Comparison of ENCODE assay signal across 24 cellular contexts in genomic region chr12:9348906-9349518, GRCh38.
A peak's percentile ranks its signal among the peaks of the same experiment; 100 is the strongest.
DNase-seq lines count a peak whose midpoint lies in the region; ATAC-seq, FAIRE-seq and TF ChIP-seq lines count a peak whose summit lies in the region.
"Had no signal": no experiment of that assay in that cellular context is flagged by ENCODE, and none has a peak within 500 bp of the region (broad histone marks: within the 10 kb centered on the region; RNA-seq: fewer than 3 reads in every experiment).

No MANE protein-coding gene starts in this region.

- intact Hi-C loops in MCF 10A (cut with micrococcal nuclease) = no loop called here
- intact Hi-C loops in breast epithelium (cut with DNase I; ENCODE audit: low total_unique reads) = no loop called here
- intact Hi-C loops in naive thymus-derived CD4-positive, alpha-beta T cell (cut with micrococcal nuclease) = no loop called here

- H3K4me1 ChIP-seq in breast epithelium = no peaks in the 10 kb centered on the region
- peaks cover 7 to 9% of the 10 kb centered on the region in 2 donors for H3K4me1 ChIP-seq in naive thymus-derived CD4-positive, alpha-beta T cell (ENCODE audit: control insufficient read depth in 2 of 2, insufficient read depth in 2 of 2, low read length in 2 of 2)
- H3K4me1 ChIP-seq: BE2C had no signal

- H3K36me3 ChIP-seq in breast epithelium = no peaks in the 10 kb centered on the region
- no peaks in the 10 kb centered on the region for H3K36me3 ChIP-seq in naive thymus-derived CD4-positive, alpha-beta T cell (ENCODE audit: control insufficient read depth in 2 of 3, insufficient read depth in 3 of 3, low read length in 3 of 3)
- H3K36me3 ChIP-seq: BE2C had no signal

- peaks cover 21% of the 10 kb centered on the region for H3K4me1 Mint-ChIP-seq in MCF 10A (ENCODE audit: insufficient read depth, unreplicated experiment)
- H3K4me1 Mint-ChIP-seq in naive thymus-derived CD4-positive, alpha-beta T cell = peaks cover 8 to 41% (median 20%) of the 10 kb centered on the region in 7 donors
- H3K4me1 Mint-ChIP-seq: GM23338 had no signal

- ATAC-seq in naive thymus-derived CD4-positive, alpha-beta T cell = no peak
- no peak for ATAC-seq in HG03571 (IDR thresholded peaks at IDR 0.05; ENCODE audit: unreplicated experiment)
- ATAC-seq: GM12878, GM23338, HCT116 had no signal

- no TSS peak for BruUV-seq in MCF 10A (replicated peaks; lab: Mats Ljungman, UMichigan)

- H3K9me3 ChIP-seq in breast epithelium = peaks cover 11 to 13% of the 10 kb centered on the region in 2 donors
- H3K9me3 ChIP-seq in naive thymus-derived CD4-positive, alpha-beta T cell (ENCODE audit: control insufficient read depth in 2 of 3, low read length in 3 of 3) = peaks cover 0 to 10% (median 10%) of the 10 kb centered on the region in 3 experiments

- no peaks in the 10 kb centered on the region for H3K27me3 Mint-ChIP-seq in MCF 10A (ENCODE audit: insufficient read depth, unreplicated experiment)
- no peaks in the 10 kb centered on the region for H3K27me3 Mint-ChIP-seq in naive thymus-derived CD4-positive, alpha-beta T cell
- H3K27me3 Mint-ChIP-seq: CD4-positive, alpha-beta T cell; CD8-positive, alpha-beta memory T cell had no signal

- H3K36me3 Mint-ChIP-seq in MCF 10A (ENCODE audit: insufficient read depth, unreplicated experiment) = no peaks in the 10 kb centered on the region
- peaks cover 0 to 14% (median 6%) of the 10 kb centered on the region in 5 donors for H3K36me3 Mint-ChIP-seq in naive thymus-derived CD4-positive, alpha-beta T cell
- H3K36me3 Mint-ChIP-seq: CD14-positive monocyte had no signal

- TF ChIP-seq POLR2A in breast epithelium (IDR thresholded peaks at IDR 0.05) (no peak), GM12892 (IDR thresholded peaks at IDR 0.05; ENCODE audit: low read depth, low read length) (no peak)

- H3K4me3 ChIP-seq in breast epithelium = no peak overlapping the region
- H3K4me3 ChIP-seq in naive thymus-derived CD4-positive, alpha-beta T cell (ENCODE audit: low read length) = no peak overlapping the region
- H3K4me3 ChIP-seq: BLaER1 treated with 17β-estradiol and CSF1 and Interleukin-3, amounts not matched to agents 10 nM and 100 nM; GM12878; GM23338 had no signal

- TF ChIP-seq CTCF in MCF 10A (IDR thresholded peaks at IDR 0.05; ENCODE audit: unreplicated experiment) (no peak), breast epithelium (IDR thresholded peaks at IDR 0.05) (no peak)

- FAIRE-seq in GM12892 (lab: Jason Lieb, UNC) = no peak
- FAIRE-seq: A204.1, D721Med, GM12878, GM18507 had no signal

- POLR2A ChIA-PET in MCF 10A (lab: Yijun Ruan, JAX) = interaction anchor here (0.7 kb wide), 1 partner anchor 12 kb away, joined by 3 read pairs; no protein-coding TSS in a partner anchor
- POLR2A ChIA-PET in naive thymus-derived CD4-positive, alpha-beta T cell (lab: Charles Lee) = no interaction called here

- H3K27me3 ChIP-seq in breast epithelium = no peaks in the 10 kb centered on the region
- H3K27me3 ChIP-seq in naive thymus-derived CD4-positive, alpha-beta T cell (ENCODE audit: control insufficient read depth in 2 of 2, insufficient read depth in 2 of 2, low read length in 2 of 2) = no peaks in the 10 kb centered on the region
- H3K27me3 ChIP-seq: BLaER1 treated with 17β-estradiol and CSF1 and Interleukin-3, amounts not matched to agents 10 nM and 100 nM had no signal

- H3K27ac ChIP-seq in breast epithelium (no peak overlapping the region), epithelial cell of prostate (peak overlapping the region; percentile 84)
- H3K27ac ChIP-seq in naive thymus-derived CD4-positive, alpha-beta T cell (ENCODE audit: low read depth, low read length) = no peak overlapping the region
- H3K27ac ChIP-seq: 22Rv1; BLaER1 treated with 17β-estradiol and CSF1 and Interleukin-3, amounts not matched to agents 10 nM and 100 nM had no signal

- DNase-seq in MCF 10A (ENCODE audit: unreplicated experiment) (no peak), breast epithelium (ENCODE audit: low spot score in 2 of 2) (no peak), epithelial cell of prostate (ENCODE audit: low read depth, low spot score) (no peak), mesenteric fat pad (ENCODE audit: low spot score) (peak; percentile 57), GM12892 (ENCODE audit: insufficient read length) (no peak)
- DNase-seq in naive thymus-derived CD4-positive, alpha-beta T cell = no peak
- DNase-seq: BE2C; CD4-positive, alpha-beta T cell; CD8-positive, alpha-beta memory T cell; DMS 273 treated with DMSO at 0.1 percent for 48 hours; DMS79; EL; GDM1; H9 had no signal

- no peak overlapping the region for H3K4me3 Mint-ChIP-seq in MCF 10A (ENCODE audit: unreplicated experiment)
- H3K4me3 Mint-ChIP-seq in naive thymus-derived CD4-positive, alpha-beta T cell = no peak overlapping the region
- H3K4me3 Mint-ChIP-seq: CD14-positive monocyte; CD4-positive, alpha-beta T cell; CD8-positive, alpha-beta memory T cell; GM23338; H9 had no signal

- peak overlapping the region; percentile 85 for H3K27ac Mint-ChIP-seq in MCF 10A (ENCODE audit: low read depth, unreplicated experiment)
- H3K27ac Mint-ChIP-seq in naive thymus-derived CD4-positive, alpha-beta T cell = peak overlapping the region in 1 of 9 donors; percentile 42
- H3K27ac Mint-ChIP-seq: CD14-positive monocyte; CD4-positive, alpha-beta T cell; GM23338; H9 had no signal

- CTCF ChIA-PET in MCF 10A (lab: Yijun Ruan, JAX) = interaction anchor here (0.5 to 1.8 kb wide), 6 partner anchors 9 to 1523 kb away, joined by 3 to 9 read pairs (median 4); no protein-coding TSS in a partner anchor
- CTCF ChIA-PET in naive thymus-derived CD4-positive, alpha-beta T cell (lab: Charles Lee) = no interaction called here

- H3K9me3 Mint-ChIP-seq in MCF 10A (ENCODE audit: unreplicated experiment) = peaks cover 2% of the 10 kb centered on the region
- H3K9me3 Mint-ChIP-seq in naive thymus-derived CD4-positive, alpha-beta T cell = peaks cover 0 to 17% (median 6%) of the 10 kb centered on the region in 11 donors
- H3K9me3 Mint-ChIP-seq: CD4-positive, alpha-beta T cell had no signal
